Comparison of ENCODE assay signal across 17 cellular contexts in the genomic region with DNA sequence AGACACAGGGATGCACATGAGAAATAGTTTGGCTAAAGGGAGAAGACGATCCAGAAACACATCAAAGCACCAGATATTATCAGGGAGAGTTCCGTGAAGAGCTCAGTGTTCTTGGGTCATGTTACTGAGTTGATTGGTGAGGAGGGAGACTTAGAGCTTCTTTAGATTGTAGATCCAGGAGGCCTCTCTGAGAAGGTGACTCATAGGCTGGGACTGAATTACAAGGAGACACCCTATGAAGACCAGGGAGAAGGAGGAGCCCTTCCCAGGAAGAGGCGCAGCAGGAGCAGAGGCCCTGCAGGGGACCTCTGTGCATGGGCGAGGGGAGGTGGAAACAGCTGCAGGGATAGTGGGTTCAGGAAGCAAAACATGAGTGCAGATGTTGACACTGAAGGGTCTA.
DNase-seq lines count a peak whose midpoint lies in the region; ATAC-seq and TF ChIP-seq lines count a peak whose summit lies in the region.
"Had no signal": no experiment of that assay in that cellular context is flagged by ENCODE, and none has a peak within 500 bp of the region (broad histone marks: within the 10 kb centered on the region; RNA-seq: fewer than 3 reads in every experiment).

No MANE protein-coding gene starts in this region.

- H3K27ac Mint-ChIP-seq in mesothelial cell of epicardium = peak overlapping the region; percentile 33
- H3K27ac Mint-ChIP-seq: H9 had no signal

- TF ChIP-seq CTCF in A673 (conservative IDR thresholded peaks at IDR 0.05; ENCODE audit: low read depth, low read length) = no peak
- TF ChIP-seq CTCF in mesothelial cell of epicardium (IDR thresholded peaks at IDR 0.05; ENCODE audit: unreplicated experiment) = no peak
- no peak for TF ChIP-seq CTCF in sigmoid colon (IDR thresholded peaks at IDR 0.05)

- H3K27me3 ChIP-seq in A673 (replicated peaks; ENCODE audit: insufficient read depth, low read depth, low read length, poor library complexity) = no peaks in the 10 kb centered on the region
- no peaks in the 10 kb centered on the region for H3K27me3 ChIP-seq in sigmoid colon

- no peak overlapping the region for H3K4me3 Mint-ChIP-seq in mesothelial cell of epicardium
- H3K4me3 Mint-ChIP-seq: H9 had no signal

- no peak for ATAC-seq in GM18907 (IDR thresholded peaks at IDR 0.05; ENCODE audit: unreplicated experiment)
- ATAC-seq: PC-3 had no signal

- H3K9me3 ChIP-seq in A673 (ENCODE audit: low read depth, low read length, poor library complexity, severe bottlenecking) (no peaks in the 10 kb centered on the region), sigmoid colon (no peaks in the 10 kb centered on the region)

- no peak for TF ChIP-seq POLR2A in sigmoid colon (IDR thresholded peaks at IDR 0.05)

- H3K36me3 ChIP-seq in A673 (ENCODE audit: insufficient read depth, low read length, poor library complexity, severe bottlenecking) (no peaks in the 10 kb centered on the region), sigmoid colon (no peaks in the 10 kb centered on the region)

- TF ChIP-seq EP300 in sigmoid colon (IDR thresholded peaks at IDR 0.05) = no peak

- no peaks in the 10 kb centered on the region for H3K36me3 Mint-ChIP-seq in mesothelial cell of epicardium

- H3K4me1 ChIP-seq in A673 (ENCODE audit: insufficient read depth, low read length, poor library complexity, severe bottlenecking) (peaks cover 27% of the 10 kb centered on the region), sigmoid colon (no peaks in the 10 kb centered on the region)

- no TSS peak for BruUV-seq in A673 (replicated peaks; lab: Mats Ljungman, UMichigan)

- H3K4me3 ChIP-seq in A673 (ENCODE audit: low read depth, low read length, poor library complexity, severe bottlenecking) (no peak overlapping the region), sigmoid colon (no peak overlapping the region)

- POLR2A ChIA-PET in A673 (lab: Charles Lee; ENCODE audit: low non-redundant PET) = no interaction called here

- CTCF ChIA-PET in A673 (lab: Charles Lee) = no interaction called here

- H3K9me3 Mint-ChIP-seq in mesothelial cell of epicardium = peaks cover 4% of the 10 kb centered on the region
- H3K9me3 Mint-ChIP-seq: H9 had no signal

- 94 to 95% methylated on average over 4 of the region's 4 CpGs for WGBS in sigmoid colon, 2 donors

- peak; percentile 87 for DNase-seq in A673 (ENCODE audit: low spot score)
- DNase-seq in HT1080 (ENCODE audit: low read depth) = peak; percentile 39
- no peak for DNase-seq in epithelial cell of prostate (ENCODE audit: low read depth, low spot score)
- no peak for DNase-seq in mesothelial cell of epicardium (ENCODE audit: low spot score in 2 of 2, unreplicated experiment in 2 of 2)
- DNase-seq in sigmoid colon = no peak
- no peak for DNase-seq in NOMO-1 (lab: John Stamatoyannopoulos, UW; ENCODE audit: unreplicated experiment in 2 of 2)
- no peak for DNase-seq in activated CD4-positive, alpha-beta T cell treated with anti-CD3 and anti-CD28 coated beads, Interleukin-2, amount 50 U/mL, for 48 hours
- DNase-seq: AML-193, DMS79, H9, MV-4-11, NCI-H187, NCI-H345, NCI-H524 treated with DMSO at 0.1 percent for 48 hours, PC-3 had no signal

- intact Hi-C loops in A673 (cut with micrococcal nuclease; ENCODE audit: unreplicated experiment) = loop anchor here (5.0 kb wide), 1 partner anchor 187 kb away; no protein-coding TSS in a partner anchor
- intact Hi-C loops in sigmoid colon (cut with DNase I) = no loop called here

- peaks cover 39% of the 10 kb centered on the region for H3K4me1 Mint-ChIP-seq in mesothelial cell of epicardium

- H3K27ac ChIP-seq in A673 (ENCODE audit: low read depth, low read length, poor library complexity, severe bottlenecking) (peak overlapping the region; percentile 18), epithelial cell of prostate (peak overlapping the region; percentile 36), sigmoid colon (no peak overlapping the region)
- H3K27ac ChIP-seq: C4-2B had no signal

- no peaks in the 10 kb centered on the region for H3K27me3 Mint-ChIP-seq in mesothelial cell of epicardium (ENCODE audit: low read depth)

Comparison
In these comparisons a context has a peak if more than half of its experiments do, and no peak if none do; other contexts are left out.
1. DNase-seq: peak in A673 (single experiment) and HT1080 (single experiment); none in epithelial cell of prostate (single experiment), mesothelial cell of epicardium (0 of 2), sigmoid colon (single experiment), NOMO-1 (0 of 2) and activated CD4-positive, alpha-beta T cell treated with anti-CD3 and anti-CD28 coated beads, Interleukin-2, amount 50 U/mL, for 48 hours (0 of 2).
2. H3K27ac ChIP-seq: peak in A673 (single experiment) and epithelial cell of prostate (single experiment); none in sigmoid colon (0 of 4).